ENCODE assay signal across 9 cellular contexts in the genomic region with DNA sequence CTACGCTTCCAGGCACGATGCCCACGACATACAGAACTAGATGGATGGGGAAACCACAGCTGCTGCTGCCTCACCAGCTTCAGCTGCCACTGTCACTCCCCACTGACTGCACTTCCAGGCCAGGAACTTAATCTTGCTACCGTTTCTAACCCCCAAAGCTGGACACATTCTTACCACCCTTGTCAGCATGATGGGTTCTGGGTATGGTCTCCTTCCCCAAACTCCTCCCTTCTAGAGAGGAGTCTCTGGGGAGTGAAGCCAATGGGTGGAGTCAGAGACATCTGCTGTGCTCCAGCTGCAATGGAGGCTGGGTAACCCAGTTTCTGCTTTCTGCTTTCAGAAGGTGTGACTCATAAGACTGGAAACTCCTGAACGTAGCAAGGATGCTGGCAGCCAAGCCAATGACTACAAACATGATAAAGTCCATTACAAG.
DNase-seq lines count a peak whose midpoint lies in the region; ATAC-seq and TF ChIP-seq lines count a peak whose summit lies in the region.
"Had no signal": no experiment of that assay in that cellular context is flagged by ENCODE, and none has a peak within 500 bp of the region (broad histone marks: within the 10 kb centered on the region; RNA-seq: fewer than 3 reads in every experiment).

No MANE protein-coding gene starts in this region.

- TF ChIP-seq CTCF in transverse colon (IDR thresholded peaks at IDR 0.05) (no peak), tibial nerve (IDR thresholded peaks at IDR 0.05) (no peak)

- H3K4me3 Mint-ChIP-seq in CD4-positive, CD25-positive, alpha-beta regulatory T cell = no peak overlapping the region

- H3K27ac ChIP-seq in CD4-positive, CD25-positive, alpha-beta regulatory T cell (ENCODE audit: insufficient read depth, low read length, poor library complexity, severe bottlenecking) = no peak overlapping the region
- H3K27ac ChIP-seq in transverse colon (no peak overlapping the region), tibial nerve (no peak overlapping the region)
- H3K27ac ChIP-seq: tibial artery had no signal

- no peak overlapping the region for H3K4me3 ChIP-seq in CD4-positive, CD25-positive, alpha-beta regulatory T cell (ENCODE audit: low read depth, low read length)
- H3K4me3 ChIP-seq in transverse colon (no peak overlapping the region), tibial nerve (no peak overlapping the region)
- H3K4me3 ChIP-seq: tibial artery had no signal

- 48 to 68% methylated on average over 3 to 5 of the region's 5 CpGs for WGBS in transverse colon (ENCODE audit: low coverage in 1 of 2), 2 donors
- WGBS in tibial nerve, 2 donors = 55 to 68% methylated on average over 5 of the region's 5 CpGs

- TF ChIP-seq EP300 in transverse colon (IDR thresholded peaks at IDR 0.05; ENCODE audit: low read depth) (no peak), tibial nerve (IDR thresholded peaks at IDR 0.05) (no peak)

- ATAC-seq in CD4-positive, CD25-positive, alpha-beta regulatory T cell (ENCODE audit: low read depth in 2 of 2) = peak; percentile 41 to 45
- ATAC-seq in HG03159 (IDR thresholded peaks at IDR 0.05; ENCODE audit: unreplicated experiment) (peak; percentile 81), left ventricle myocardium superior (peak; percentile 86)

- no peaks in the 10 kb centered on the region for H3K4me1 Mint-ChIP-seq in CD4-positive, CD25-positive, alpha-beta regulatory T cell

- H3K9me3 Mint-ChIP-seq in CD4-positive, CD25-positive, alpha-beta regulatory T cell = peaks cover 0 to 2% (median 0%) of the 10 kb centered on the region in 7 donors

- intact Hi-C loops in left ventricle myocardium superior (cut with micrococcal nuclease) (no loop called here), transverse colon (cut with DNase I; ENCODE audit: low total_unique reads) (no loop called here)

- DNase-seq in CD4-positive, CD25-positive, alpha-beta regulatory T cell = peak in 1 of 3 donors; percentile 8
- peak; percentile 58 for DNase-seq in GM19238 (ENCODE audit: insufficient read length, low spot score)
- peak; percentile 59 for DNase-seq in SKM-1 (lab: John Stamatoyannopoulos, UW; ENCODE audit: unreplicated experiment)
- no peak for DNase-seq in left ventricle myocardium superior
- peak; percentile 10 for DNase-seq in transverse colon
- no peak for DNase-seq in SHP77 treated with DMSO at 0.1 percent for 48 hours (lab: John Stamatoyannopoulos, UW)
- DNase-seq in tibial nerve (ENCODE audit: low spot score in 2 of 2) = no peak

- no peaks in the 10 kb centered on the region for H3K27me3 ChIP-seq in CD4-positive, CD25-positive, alpha-beta regulatory T cell (ENCODE audit: control insufficient read depth, insufficient read depth, low read length)
- H3K27me3 ChIP-seq in transverse colon (peaks cover 16% of the 10 kb centered on the region), tibial nerve (peaks cover 0 to 22% of the 10 kb centered on the region in 2 donors)

- H3K36me3 Mint-ChIP-seq in CD4-positive, CD25-positive, alpha-beta regulatory T cell = no peaks in the 10 kb centered on the region

- no peaks in the 10 kb centered on the region for H3K36me3 ChIP-seq in CD4-positive, CD25-positive, alpha-beta regulatory T cell (ENCODE audit: control insufficient read depth, insufficient read depth, low read length)
- H3K36me3 ChIP-seq in transverse colon (no peaks in the 10 kb centered on the region), tibial nerve (no peaks in the 10 kb centered on the region)
- H3K36me3 ChIP-seq: tibial artery had no signal

- H3K27me3 Mint-ChIP-seq in CD4-positive, CD25-positive, alpha-beta regulatory T cell = no peaks in the 10 kb centered on the region

- H3K27ac Mint-ChIP-seq in CD4-positive, CD25-positive, alpha-beta regulatory T cell = no peak overlapping the region

- H3K9me3 ChIP-seq in CD4-positive, CD25-positive, alpha-beta regulatory T cell (ENCODE audit: control insufficient read depth in 2 of 2, low read length in 2 of 2) = no peaks in the 10 kb centered on the region
- H3K9me3 ChIP-seq in transverse colon (no peaks in the 10 kb centered on the region), tibial nerve (no peaks in the 10 kb centered on the region)
- H3K9me3 ChIP-seq: tibial artery had no signal

- TF ChIP-seq POLR2A in transverse colon (IDR thresholded peaks at IDR 0.05) (no peak), tibial nerve (IDR thresholded peaks at IDR 0.05) (no peak)

- in situ Hi-C loops in transverse colon (cut with MboI; ENCODE audit: low pct_ligation_motif_present in 1 of 4, low pct_unique_long_range_greater_than_20kb in 1 of 4, low sequenced_read_pairs in 3 of 4) = no loop called here

- no peaks in the 10 kb centered on the region for H3K4me1 ChIP-seq in CD4-positive, CD25-positive, alpha-beta regulatory T cell (ENCODE audit: control insufficient read depth, insufficient read depth, low read length, poor library complexity, severe bottlenecking)
- H3K4me1 ChIP-seq in transverse colon = no peaks in the 10 kb centered on the region
- H3K4me1 ChIP-seq in tibial nerve = no peaks in the 10 kb centered on the region

Comparison
In these comparisons a context has a peak if more than half of its experiments do, and no peak if none do; other contexts are left out.
1. DNase-seq: peak in GM19238 (single experiment), SKM-1 (single experiment) and transverse colon (single experiment); none in left ventricle myocardium superior (single experiment), SHP77 treated with DMSO at 0.1 percent for 48 hours (single experiment) and tibial nerve (0 of 2).
2. Peak in every context shown above with its lines, with median percentiles within 50 percentile points of each other: ATAC-seq.